Comparison of ENCODE assay signal across 8 cellular contexts in the genomic region with DNA sequence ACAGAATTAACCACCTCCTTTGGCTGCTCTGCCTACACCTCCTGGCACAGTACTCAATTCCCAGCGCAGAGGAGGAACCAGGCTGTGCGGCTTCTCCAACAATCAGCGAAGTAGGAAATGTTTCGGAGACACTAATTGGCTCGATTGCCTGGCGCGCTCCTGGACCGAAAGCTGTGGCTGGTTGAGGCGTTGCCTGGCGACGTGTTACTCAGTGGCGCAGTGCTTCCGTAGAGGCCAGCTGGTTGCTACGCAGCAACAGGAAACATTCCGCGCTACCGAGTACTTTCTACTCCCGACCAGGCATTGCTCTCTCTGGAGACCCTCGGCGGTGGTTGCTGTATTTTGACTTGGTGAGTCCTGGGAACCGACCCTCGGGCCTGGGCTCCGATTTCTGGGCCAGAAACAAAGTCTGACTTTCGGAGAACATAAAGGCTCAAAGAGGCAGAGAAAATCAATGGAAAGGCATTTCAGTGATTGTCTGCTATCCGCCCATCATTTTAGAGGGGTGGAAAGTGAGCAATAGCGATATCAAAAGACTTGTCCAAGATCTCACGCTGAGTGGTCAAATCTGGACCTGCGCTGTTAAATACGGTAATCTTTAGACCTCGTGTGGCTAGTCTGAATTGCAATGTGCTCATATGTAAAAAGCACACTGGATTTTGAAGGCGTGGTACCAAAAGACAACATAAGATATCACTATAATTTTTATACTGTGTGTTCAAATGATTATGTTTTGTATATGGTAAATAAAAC. TPM values are rescaled to one million over a fixed set of nuclear protein-coding genes. Genes with fewer than 3 reads are reported as not detected.
DNase-seq lines count a peak whose midpoint lies in the region; ATAC-seq and TF ChIP-seq lines count a peak whose summit lies in the region.

A gene with protein sequence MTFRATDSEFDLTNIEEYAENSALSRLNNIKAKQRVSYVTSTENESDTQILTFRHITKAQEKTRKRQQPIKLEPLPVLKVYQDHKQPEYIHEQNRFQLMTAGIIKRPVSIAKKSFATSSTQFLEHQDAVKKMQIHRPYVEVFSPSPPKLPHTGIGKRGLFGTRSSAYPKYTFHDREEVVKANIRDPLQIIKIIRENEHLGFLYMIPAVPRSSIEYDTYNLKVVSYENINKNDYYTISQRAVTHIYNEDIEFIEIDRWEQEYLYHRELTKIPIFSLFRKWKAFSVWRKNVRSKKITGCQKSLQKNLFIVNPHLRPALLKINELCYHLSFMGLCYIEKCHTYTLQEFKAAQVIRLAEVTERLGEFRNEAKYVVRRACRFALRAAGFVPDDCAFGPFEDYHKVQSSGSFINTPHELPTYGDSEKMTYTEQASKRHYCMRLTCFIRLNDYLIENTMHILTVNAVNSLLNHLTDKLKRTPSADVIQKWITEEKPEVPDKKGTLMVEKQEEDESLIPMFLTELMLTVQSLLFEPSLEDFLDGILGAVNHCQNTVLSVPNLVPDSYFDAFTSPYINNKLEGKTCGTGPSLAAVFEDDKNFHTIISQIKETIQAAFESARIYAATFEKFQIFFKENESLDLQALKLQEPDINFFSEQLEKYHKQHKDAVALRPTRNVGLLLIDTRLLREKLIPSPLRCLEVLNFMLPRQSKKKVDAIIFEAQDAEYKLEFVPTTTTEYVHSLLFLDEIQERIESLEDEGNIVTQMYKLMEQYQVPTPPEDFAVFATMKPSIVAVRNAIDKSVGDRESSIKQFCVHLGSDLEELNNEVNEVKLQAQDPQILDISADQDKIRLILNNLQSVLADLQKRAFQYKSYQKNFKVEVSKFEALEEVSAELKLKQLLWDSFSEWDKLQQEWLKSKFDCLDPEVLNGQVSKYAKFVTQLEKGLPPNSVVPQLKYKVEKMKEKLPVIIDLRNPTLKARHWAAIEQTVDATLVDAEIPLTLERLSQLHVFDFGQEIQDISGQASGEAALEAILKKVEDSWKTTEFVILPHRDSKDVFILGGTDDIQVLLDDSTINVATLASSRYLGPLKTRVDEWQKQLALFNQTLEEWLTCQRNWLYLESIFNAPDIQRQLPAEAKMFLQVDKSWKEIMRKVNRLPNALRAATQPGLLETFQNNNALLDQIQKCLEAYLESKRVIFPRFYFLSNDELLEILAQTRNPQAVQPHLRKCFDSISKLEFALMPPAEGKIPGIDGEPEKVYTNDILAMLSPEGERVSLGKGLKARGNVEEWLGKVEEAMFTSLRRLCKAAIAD (N-terminal part only) (plus strand): TSS at position 265 of the 753 bp plus-strand sequence. CDS start 1,329 bp downstream, outside the sequence.

- H3K4me3 ChIP-seq in tibial nerve: peak within 1 kb of the TSS; percentile 44 to 58 (median 53)

- intact Hi-C loops in left cardiac atrium (cut with DNase I): no loop called here

- peak within 1 kb of the TSS; percentile 88 for H3K4me3 Mint-ChIP-seq in T-helper 17 cell

- DNase-seq in G401 (ENCODE audit: low spot score) (peak; percentile 97), HEK293T (ENCODE audit: extremely low spot score) (peak; percentile 90), NCI-H1092 (lab: John Stamatoyannopoulos, UW) (peak; percentile 87), T-helper 17 cell (peak; percentile 72 to 81 (median 80)), amygdala (lab: John Stamatoyannopoulos, UW) (peak; percentile 9 to 96 (median 84)), left cardiac atrium (peak; percentile 95), pons (ENCODE audit: low spot score) (peak; percentile 89), tibial nerve (ENCODE audit: low spot score in 2 of 2) (peak; percentile 84 to 90)

- TF ChIP-seq CTCF in tibial nerve (IDR thresholded peaks at IDR 0.05): peak in 1 of 5 experiments; percentile 10

- CTCF ChIA-PET in HEK293T (lab: Yijun Ruan, JAX): interaction anchor here (0.6 kb wide), 1 partner anchor 136 kb away, joined by 3 read pairs; no protein-coding TSS in a partner anchor

- 15 to 20% methylated on average over 31 of the region's 31 CpGs for WGBS in tibial nerve, 2 donors

- peaks cover 14% of the 10 kb centered on the region for H3K4me1 Mint-ChIP-seq in T-helper 17 cell

- peaks cover 5% of the 10 kb centered on the region for H3K27me3 Mint-ChIP-seq in T-helper 17 cell

- in situ Hi-C loops in G401 (cut with HindIII; ENCODE audit: low sequenced_read_pairs): no loop called here

- H3K27me3 ChIP-seq in tibial nerve: no peaks in the 10 kb centered on the region

- TF ChIP-seq POLR2A in tibial nerve (IDR thresholded peaks at IDR 0.05): peak in 1 of 2 donors; percentile 12

- peaks cover 0 to 5% (median 0%) of the 10 kb centered on the region in 4 donors for H3K4me1 ChIP-seq in tibial nerve

- peak within 1 kb of the TSS in 2 of 4 donors; percentile 74 for H3K27ac ChIP-seq in tibial nerve

- POLR2A ChIA-PET in HEK293T (lab: Yijun Ruan, JAX): no interaction called here

- peak within 1 kb of the TSS; percentile 94 for H3K27ac Mint-ChIP-seq in T-helper 17 cell

- TF ChIP-seq EP300 in tibial nerve (IDR thresholded peaks at IDR 0.05): peak in 1 of 2 donors; percentile 62

- H3K36me3 Mint-ChIP-seq in T-helper 17 cell (ENCODE audit: low read depth): no peaks in the 10 kb centered on the region

- no peaks in the 10 kb centered on the region for H3K36me3 ChIP-seq in tibial nerve

- ATAC-seq in T-helper 17 cell: peak; percentile 98
- ATAC-seq in left cardiac atrium: peak; percentile 99 to 100

- H3K9me3 ChIP-seq in T-helper 17 cell (ENCODE audit: control insufficient read depth, low read length, poor library complexity, severe bottlenecking) (no peaks in the 10 kb centered on the region), tibial nerve (peaks cover 0 to 8% (median under 1%) of the 10 kb centered on the region in 4 donors)

TF ChIP-seq in HEK293T, 16 proteins besides CTCF, POLR2A, EP300 and RAD21:
- TF ChIP-seq BHLHE40 (IDR thresholded peaks at IDR 0.05; ENCODE audit: borderline replicate concordance): no peak
- TF ChIP-seq LEF1 (IDR thresholded peaks at IDR 0.05; ENCODE audit: borderline replicate concordance): no peak
- TF ChIP-seq FOXM1 (IDR thresholded peaks at IDR 0.05; ENCODE audit: borderline replicate concordance): no peak
- TF ChIP-seq FOXK2 (IDR thresholded peaks at IDR 0.05): no peak
- no peak for TF ChIP-seq FOXA1 (IDR thresholded peaks at IDR 0.05)
- TF ChIP-seq TARDBP (IDR thresholded peaks at IDR 0.05): no peak
- TF ChIP-seq CTBP1 (IDR thresholded peaks at IDR 0.05; ENCODE audit: borderline replicate concordance): no peak
- TF ChIP-seq, protein P1, sequence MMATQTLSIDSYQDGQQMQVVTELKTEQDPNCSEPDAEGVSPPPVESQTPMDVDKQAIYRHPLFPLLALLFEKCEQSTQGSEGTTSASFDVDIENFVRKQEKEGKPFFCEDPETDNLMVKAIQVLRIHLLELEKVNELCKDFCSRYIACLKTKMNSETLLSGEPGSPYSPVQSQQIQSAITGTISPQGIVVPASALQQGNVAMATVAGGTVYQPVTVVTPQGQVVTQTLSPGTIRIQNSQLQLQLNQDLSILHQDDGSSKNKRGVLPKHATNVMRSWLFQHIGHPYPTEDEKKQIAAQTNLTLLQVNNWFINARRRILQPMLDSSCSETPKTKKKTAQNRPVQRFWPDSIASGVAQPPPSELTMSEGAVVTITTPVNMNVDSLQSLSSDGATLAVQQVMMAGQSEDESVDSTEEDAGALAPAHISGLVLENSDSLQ (IDR thresholded peaks at IDR 0.05): no peak
- TF ChIP-seq ARNT (IDR thresholded peaks at IDR 0.05): no peak
- TF ChIP-seq L3MBTL2 (conservative IDR thresholded peaks at IDR 0.05): no peak
- TF ChIP-seq ZNF384 (IDR thresholded peaks at IDR 0.05): no peak
TF ChIP-seq in HEK293T: peak in this region for 0.

RNA-seq across cellular contexts. Expression of the gene that starts here (rescaled TPM):
- under 0.01 TPM in 2 replicates for total RNA-seq in G401 (2014; rRNA removed; shearing (Covaris generic))
- total RNA-seq in T-helper 17 cell: 1 to 10 TPM in 1 of 2 donors, under 1 TPM in 1; 0.52 to 1.0 TPM
- under 1 TPM; 0.16 to 0.38 TPM for total RNA-seq in left cardiac atrium
- 1 to 10 TPM; 2.2 to 5.9 (median 2.7) TPM for total RNA-seq in tibial nerve

Comparison
In these comparisons a context has a peak if more than half of its experiments do, and no peak if none do; other contexts are left out.
1. Peak in DNase-seq in G401; RNA of the gene not detected or under 1 TPM.
2. Peak in DNase-seq and ATAC-seq in left cardiac atrium; RNA of the gene not detected or under 1 TPM.